ENCODE assay signal across 7 cellular contexts in the genomic region with DNA sequence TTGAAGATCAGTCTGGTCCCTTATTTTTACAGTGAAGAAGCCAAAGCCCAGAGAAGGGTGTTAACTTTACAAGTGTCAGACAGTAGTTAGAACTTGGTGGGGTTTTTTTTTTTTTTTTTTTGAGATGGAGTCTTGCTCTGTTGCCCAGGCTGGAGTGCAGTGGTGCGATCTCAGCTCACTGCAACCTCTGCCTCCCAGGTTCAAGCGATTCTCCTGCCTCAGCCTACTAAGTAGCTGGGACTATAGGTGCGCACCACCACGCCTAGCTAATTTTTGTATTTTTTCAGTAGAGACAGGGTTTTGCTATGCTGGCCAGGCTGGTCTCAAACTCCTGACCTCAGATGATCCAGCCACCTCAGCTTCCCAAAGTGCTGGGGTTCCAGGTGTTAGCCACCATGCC. TPM values are rescaled to one million over a fixed set of nuclear protein-coding genes. Genes with fewer than 3 reads are reported as not detected.
A peak's percentile ranks its signal among the peaks of the same experiment; 100 is the strongest.
DNase-seq lines count a peak whose midpoint lies in the region; ATAC-seq and TF ChIP-seq lines count a peak whose summit lies in the region.
"Not testable (repeated sequence)": the region's sequence is repeated elsewhere in the genome, so short reads cannot be mapped to it uniquely, and the experiment has no call there.

No MANE protein-coding gene starts in this region.

- intact Hi-C loops in CD4-positive, alpha-beta T cell (cut with DNase I, micrococcal nuclease), result loop anchor here in 1 of 2 experiments (10.0 kb wide), 1 partner anchor 609 kb away; the partner anchor contains the start of gene MIS18A

- not testable (repeated sequence) for H2BK5ac ChIP-seq in trophoblast cell (ENCODE audit: low read depth, low read length, poor library complexity)

- CTCF ChIA-PET in CD4-positive, alpha-beta T cell (lab: Charles Lee), result not testable (repeated sequence)

- peak overlapping the region; percentile 36 for H3K4me3 Mint-ChIP-seq in CD4-positive, alpha-beta T cell
- H3K4me3 Mint-ChIP-seq in T-helper 2 cell treated with Interferon-gamma antibody and Interleukin-4, amounts not matched to agents 5 μg/mL and 100 μg/mL, for 36 hours, result peak overlapping the region; percentile 60
- H3K4me3 Mint-ChIP-seq in activated T-cell treated with anti-CD3 and anti-CD28 coated beads, Interleukin-2, amount 50 U/mL, for 24 hours, result not testable (repeated sequence)
- peak overlapping the region; percentile 69 for H3K4me3 Mint-ChIP-seq in activated naive CD8-positive, alpha-beta T cell
- H3K4me3 Mint-ChIP-seq in effector memory CD8-positive, alpha-beta T cell, result peak overlapping the region in 1 of 2 donors; percentile 39

- H3K4me3 ChIP-seq in OCI-LY3 (ENCODE audit: low read length); trophoblast cell (ENCODE audit: low read depth, low read length): not testable (repeated sequence)

- not testable (repeated sequence) for H2AK5ac ChIP-seq in trophoblast cell (ENCODE audit: low read length)

- WGBS in trophoblast cell (ENCODE audit: extremely low coverage, insufficient coverage, insufficient read length), result no CpG with 5 or more reads among the region's 4 CpGs

- peaks cover 53% of the 10 kb centered on the region for H3K4me1 ChIP-seq in OCI-LY3 (ENCODE audit: low read length)
- not testable (repeated sequence) for H3K4me1 ChIP-seq in trophoblast cell (ENCODE audit: control insufficient read depth in 1 of 2, insufficient read depth in 2 of 2, low read length in 2 of 2)

- H3K79me1 ChIP-seq in trophoblast cell (ENCODE audit: low read length), result not testable (repeated sequence)

- not testable (repeated sequence) for H3K27me3 Mint-ChIP-seq in CD4-positive, alpha-beta T cell; T-helper 2 cell treated with Interferon-gamma antibody and Interleukin-4, amounts not matched to agents 5 μg/mL and 100 μg/mL, for 36 hours (ENCODE audit: low read depth); activated T-cell treated with anti-CD3 and anti-CD28 coated beads, Interleukin-2, amount 50 U/mL, for 24 hours; activated naive CD8-positive, alpha-beta T cell; effector memory CD8-positive, alpha-beta T cell

- peak overlapping the region; percentile 21 for H4K91ac ChIP-seq in trophoblast cell (ENCODE audit: low read depth, low read length)

- not testable (repeated sequence) for H3K9me3 Mint-ChIP-seq in CD4-positive, alpha-beta T cell; T-helper 2 cell treated with Interferon-gamma antibody and Interleukin-4, amounts not matched to agents 5 μg/mL and 100 μg/mL, for 36 hours; activated T-cell treated with anti-CD3 and anti-CD28 coated beads, Interleukin-2, amount 50 U/mL, for 24 hours; activated naive CD8-positive, alpha-beta T cell (ENCODE audit: low read depth); effector memory CD8-positive, alpha-beta T cell

- POLR2A ChIA-PET in CD4-positive, alpha-beta T cell (lab: Charles Lee), result not testable (repeated sequence)

- ATAC-seq in CD4-positive, alpha-beta T cell (ENCODE audit: poor library complexity), result not testable (repeated sequence)
- ATAC-seq in effector memory CD8-positive, alpha-beta T cell (replicated peaks), result peak; percentile 8

- not testable (repeated sequence) for H3K27me3 ChIP-seq in CD4-positive, alpha-beta T cell (ENCODE audit: control insufficient read depth, insufficient read depth, low read length); OCI-LY3 (ENCODE audit: low read depth, low read length); trophoblast cell (ENCODE audit: insufficient read depth, low read length)

- DNase-seq in CD4-positive, alpha-beta T cell; T-helper 2 cell treated with Interferon-gamma antibody and Interleukin-4, amounts not matched to agents 5 μg/mL and 100 μg/mL, for 36 hours (ENCODE audit: low spot score); activated T-cell treated with anti-CD3 and anti-CD28 coated beads, Interleukin-2, amount 50 U/mL, for 24 hours; effector memory CD8-positive, alpha-beta T cell; trophoblast cell: not testable (repeated sequence)

- H3K18ac ChIP-seq in trophoblast cell (ENCODE audit: low read length), result not testable (repeated sequence)

- not testable (repeated sequence) for H2BK12ac ChIP-seq in trophoblast cell (ENCODE audit: low read length)

- peaks cover 97% of the 10 kb centered on the region for H3K36me3 Mint-ChIP-seq in CD4-positive, alpha-beta T cell (ENCODE audit: low read depth)
- H3K36me3 Mint-ChIP-seq in T-helper 2 cell treated with Interferon-gamma antibody and Interleukin-4, amounts not matched to agents 5 μg/mL and 100 μg/mL, for 36 hours (ENCODE audit: low read depth), result peaks cover 63% of the 10 kb centered on the region
- peaks cover 97% of the 10 kb centered on the region for H3K36me3 Mint-ChIP-seq in activated T-cell treated with anti-CD3 and anti-CD28 coated beads, Interleukin-2, amount 50 U/mL, for 24 hours (ENCODE audit: low read depth)
- peaks cover 20% of the 10 kb centered on the region for H3K36me3 Mint-ChIP-seq in activated naive CD8-positive, alpha-beta T cell
- H3K36me3 Mint-ChIP-seq in effector memory CD8-positive, alpha-beta T cell (ENCODE audit: insufficient read depth), result peaks cover 65% of the 10 kb centered on the region

- not testable (repeated sequence) for H3K4ac ChIP-seq in trophoblast cell (ENCODE audit: low read depth, low read length)

- peaks cover 75% of the 10 kb centered on the region for H3K4me1 Mint-ChIP-seq in CD4-positive, alpha-beta T cell (ENCODE audit: low read depth)
- H3K4me1 Mint-ChIP-seq in T-helper 2 cell treated with Interferon-gamma antibody and Interleukin-4, amounts not matched to agents 5 μg/mL and 100 μg/mL, for 36 hours (ENCODE audit: low read depth), result peaks cover 48% of the 10 kb centered on the region
- H3K4me1 Mint-ChIP-seq in activated T-cell treated with anti-CD3 and anti-CD28 coated beads, Interleukin-2, amount 50 U/mL, for 24 hours (ENCODE audit: low read depth), result peaks cover 93% of the 10 kb centered on the region
- peaks cover 78% of the 10 kb centered on the region for H3K4me1 Mint-ChIP-seq in activated naive CD8-positive, alpha-beta T cell (ENCODE audit: low read depth)
- peaks cover 31 to 63% of the 10 kb centered on the region in 2 donors for H3K4me1 Mint-ChIP-seq in effector memory CD8-positive, alpha-beta T cell (ENCODE audit: low read depth in 2 of 2)

- not testable (repeated sequence) for H3K9ac ChIP-seq in OCI-LY3 (ENCODE audit: low read length); trophoblast cell (ENCODE audit: low read length)

- not testable (repeated sequence) for H4K8ac ChIP-seq in trophoblast cell (ENCODE audit: low read depth, low read length)

- H3K4me2 ChIP-seq in OCI-LY3 (ENCODE audit: low read length), result peak overlapping the region; percentile 61
- H3K4me2 ChIP-seq in trophoblast cell (ENCODE audit: low read length), result not testable (repeated sequence)

- not testable (repeated sequence) for H3K14ac ChIP-seq in trophoblast cell (ENCODE audit: low read length)

- not testable (repeated sequence) for TF ChIP-seq CTCF in CD4-positive, alpha-beta T cell (IDR thresholded peaks at IDR 0.05); OCI-LY3 (IDR thresholded peaks at IDR 0.05; ENCODE audit: low read depth, low read length)

- H2AFZ ChIP-seq in OCI-LY3 (ENCODE audit: low read depth, low read length); trophoblast cell (ENCODE audit: insufficient read depth, low read length, poor library complexity): not testable (repeated sequence)

- not testable (repeated sequence) for H3K9me3 ChIP-seq in CD4-positive, alpha-beta T cell (ENCODE audit: control insufficient read depth, low read length); OCI-LY3 (ENCODE audit: insufficient read depth, low read length); trophoblast cell (ENCODE audit: insufficient read depth, low read depth, low read length)

- peak overlapping the region; percentile 69 for H3K27ac Mint-ChIP-seq in CD4-positive, alpha-beta T cell
- H3K27ac Mint-ChIP-seq in T-helper 2 cell treated with Interferon-gamma antibody and Interleukin-4, amounts not matched to agents 5 μg/mL and 100 μg/mL, for 36 hours, result not testable (repeated sequence)
- peak overlapping the region; percentile 60 for H3K27ac Mint-ChIP-seq in activated T-cell treated with anti-CD3 and anti-CD28 coated beads, Interleukin-2, amount 50 U/mL, for 24 hours
- peak overlapping the region; percentile 88 for H3K27ac Mint-ChIP-seq in activated naive CD8-positive, alpha-beta T cell
- H3K27ac Mint-ChIP-seq in effector memory CD8-positive, alpha-beta T cell, result peak overlapping the region; percentile 26 to 59

- H2BK120ac ChIP-seq in trophoblast cell (ENCODE audit: insufficient read depth, low read length, poor library complexity), result not testable (repeated sequence)

- not testable (repeated sequence) for H3K27ac ChIP-seq in CD4-positive, alpha-beta T cell (ENCODE audit: low read depth, low read length); trophoblast cell (ENCODE audit: low read depth, low read length)
- H3K27ac ChIP-seq in OCI-LY3 (ENCODE audit: low read length), result peak overlapping the region; percentile 56

- peaks cover 47% of the 10 kb centered on the region for H3K36me3 ChIP-seq in OCI-LY3 (replicated peaks; ENCODE audit: low read depth, low read length)
- not testable (repeated sequence) for H3K36me3 ChIP-seq in trophoblast cell (ENCODE audit: control insufficient read depth in 1 of 2, insufficient read depth in 2 of 2, low read length in 2 of 2)

- not testable (repeated sequence) for H4K12ac ChIP-seq in trophoblast cell (ENCODE audit: low read depth, low read length)

- H4K20me1 ChIP-seq in OCI-LY3 (ENCODE audit: insufficient read depth, low read length), result peaks cover 63% of the 10 kb centered on the region

- H3K79me2 ChIP-seq in OCI-LY3 (ENCODE audit: low read length), result peaks cover 71% of the 10 kb centered on the region
- not testable (repeated sequence) for H3K79me2 ChIP-seq in trophoblast cell (ENCODE audit: control insufficient read depth, insufficient read depth, low read length, poor library complexity)

- H3K23ac ChIP-seq in trophoblast cell (ENCODE audit: low read length), result not testable (repeated sequence)

RNA-seq across cellular contexts. Expression of gene SOD1, which starts 6.4 kb away (rescaled TPM):
- total RNA-seq in CD4-positive, alpha-beta T cell, result 100 to 1,000 TPM; 158 to 161 TPM
- 163 and 166 TPM in 2 replicates for polyA plus RNA-seq in trophoblast cell (2013)
